In genomic region chr6:170554086-170554887, GRCh38 we compare ENCODE assay signal across 8 cellular contexts. TPM values are rescaled to one million over a fixed set of nuclear protein-coding genes. Genes with fewer than 3 reads are reported as not detected.
DNase-seq lines count a peak whose midpoint lies in the region; TF ChIP-seq lines count a peak whose summit lies in the region.

Gene TBP, plus strand, starts transcription at chr6:170554369. Its CDS starts 2,661 bp downstream, at chr6:170557030.

- peak; percentile 95 for DNase-seq in GM04503 (ENCODE audit: low read depth)
- peak; percentile 95 for DNase-seq in HFF-Myc (ENCODE audit: extremely low read depth, low read depth)
- peak; percentile 99 for DNase-seq in MV-4-11 (lab: John Stamatoyannopoulos, UW)
- DNase-seq in SJSA1 (ENCODE audit: low read depth in 1 of 2, low spot score in 2 of 2), result peak; percentile 94 to 97
- peak; percentile 88 to 94 (median 92) for DNase-seq in activated naive CD4-positive, alpha-beta T cell (lab: John Stamatoyannopoulos, UW)
- peak; percentile 98 for DNase-seq in foreskin melanocyte

- H3K4me1 ChIP-seq in SJSA1 (replicated peaks) (peaks cover 17% of the 10 kb centered on the region), neuron (ENCODE audit: insufficient read depth, low read length) (peaks cover 31% of the 10 kb centered on the region), subcutaneous abdominal adipose tissue (ENCODE audit: control insufficient read depth in 5 of 5, insufficient read depth in 5 of 5, low read length in 5 of 5) (peaks cover 12 to 61% (median 53%) of the 10 kb centered on the region in 5 donors)

- H3K27ac ChIP-seq in SJSA1 (peak within 1 kb of the TSS; percentile 98), subcutaneous abdominal adipose tissue (ENCODE audit: low read depth, low read length) (peak within 1 kb of the TSS; percentile 82)

- peak within 1 kb of the TSS; percentile 97 to 99 (median 99) for H3K9ac ChIP-seq in subcutaneous abdominal adipose tissue (ENCODE audit: low read length in 5 of 5)

- peak within 1 kb of the TSS; percentile 76 for H2AFZ ChIP-seq in neuron (ENCODE audit: low read depth, low read length)

- H3K4me3 ChIP-seq in HFF-Myc (replicated peaks; ENCODE audit: low read depth, low read length) (peak within 1 kb of the TSS; percentile 72), SJSA1 (peak within 1 kb of the TSS; percentile 81), neuron (ENCODE audit: low read length) (peak within 1 kb of the TSS; percentile 97), subcutaneous abdominal adipose tissue (ENCODE audit: low read depth in 1 of 5, low read length in 5 of 5) (peak within 1 kb of the TSS; percentile 83 to 100 (median 99))

- no peak for TF ChIP-seq CTCF in HFF-Myc (IDR thresholded peaks at IDR 0.05; ENCODE audit: low read depth, low read length, missing control alignments)

- H3K27me3 ChIP-seq in SJSA1 (replicated peaks), result no peaks in the 10 kb centered on the region
- no peaks in the 10 kb centered on the region for H3K27me3 ChIP-seq in neuron (ENCODE audit: insufficient read depth, low read length)
- H3K27me3 ChIP-seq in subcutaneous abdominal adipose tissue (ENCODE audit: control insufficient read depth in 5 of 5, insufficient read depth in 4 of 5, low read length in 5 of 5), result no peaks in the 10 kb centered on the region

- H3K9me3 ChIP-seq in SJSA1 (replicated peaks) (no peaks in the 10 kb centered on the region), neuron (ENCODE audit: low read length) (no peaks in the 10 kb centered on the region), subcutaneous abdominal adipose tissue (ENCODE audit: control insufficient read depth in 5 of 5, low read length in 5 of 5) (no peaks in the 10 kb centered on the region)

- peaks cover 53% of the 10 kb centered on the region for H3K36me3 ChIP-seq in SJSA1
- H3K36me3 ChIP-seq in neuron (ENCODE audit: insufficient read depth, low read length), result peaks cover 28% of the 10 kb centered on the region
- H3K36me3 ChIP-seq in subcutaneous abdominal adipose tissue (ENCODE audit: control insufficient read depth in 5 of 5, insufficient read depth in 5 of 5, low read length in 5 of 5), result peaks cover 5 to 31% (median 9%) of the 10 kb centered on the region in 5 donors

RNA-seq across cellular contexts. Expression of gene TBP, which starts in this region (rescaled TPM):
- total RNA-seq in SJSA1 (2014; rRNA removed; shearing (Covaris generic)), result 18.0 and 25.0 TPM in 2 replicates

Comparison
In these comparisons a context has a peak if more than half of its experiments do, and no peak if none do; other contexts are left out.
1. Peak in every context shown above with its lines: DNase-seq, H3K4me3 ChIP-seq and H3K27ac ChIP-seq.